ENCODE assay signal across 13 cellular contexts in genomic region chr2:229463941-229464340, GRCh38.
DNase-seq lines count a peak whose midpoint lies in the region; ATAC-seq and TF ChIP-seq lines count a peak whose summit lies in the region.
"Had no signal": no experiment of that assay in that cellular context is flagged by ENCODE, and none has a peak within 500 bp of the region (broad histone marks: within the 10 kb centered on the region; RNA-seq: fewer than 3 reads in every experiment).

No MANE protein-coding gene starts in this region.

- TF ChIP-seq POLR2A in gastroesophageal sphincter (IDR thresholded peaks at IDR 0.05) (no peak), uterus (IDR thresholded peaks at IDR 0.05) (no peak), esophagus muscularis mucosa (IDR thresholded peaks at IDR 0.05; ENCODE audit: low read depth) (no peak)

- no peaks in the 10 kb centered on the region for H3K79me2 ChIP-seq in PC-9 (ENCODE audit: low read depth)

- H3K4me2 ChIP-seq in PC-9, result no peak overlapping the region
- H3K4me2 ChIP-seq: BLaER1 treated with 17β-estradiol and CSF1 and Interleukin-3, amounts not matched to agents 10 nM and 100 nM had no signal

- H3K4me1 ChIP-seq in gastroesophageal sphincter (no peaks in the 10 kb centered on the region), uterus (no peaks in the 10 kb centered on the region), PC-9 (replicated peaks; ENCODE audit: insufficient read depth) (no peaks in the 10 kb centered on the region), esophagus muscularis mucosa (no peaks in the 10 kb centered on the region)
- H3K4me1 ChIP-seq: BLaER1 treated with 17β-estradiol and CSF1 and Interleukin-3, amounts not matched to agents 10 nM and 100 nM had no signal

- H3K27me3 ChIP-seq in gastroesophageal sphincter, result no peaks in the 10 kb centered on the region
- H3K27me3 ChIP-seq in uterus, result no peaks in the 10 kb centered on the region
- H3K27me3 ChIP-seq in PC-9 (ENCODE audit: insufficient read depth, low read depth), result no peaks in the 10 kb centered on the region
- H3K27me3 ChIP-seq in esophagus muscularis mucosa, result no peaks in the 10 kb centered on the region
- H3K27me3 ChIP-seq: BLaER1 treated with 17β-estradiol and CSF1 and Interleukin-3, amounts not matched to agents 10 nM and 100 nM had no signal

- TF ChIP-seq CTCF in AG10803 (conservative IDR thresholded peaks at IDR 0.05; ENCODE audit: low read length) (no peak), gastroesophageal sphincter (IDR thresholded peaks at IDR 0.05) (no peak), uterus (IDR thresholded peaks at IDR 0.05) (no peak), PC-9 (conservative IDR thresholded peaks at IDR 0.05) (no peak), esophagus muscularis mucosa (IDR thresholded peaks at IDR 0.05) (no peak)

- POLR2A ChIA-PET in PC-9 (lab: Charles Lee; ENCODE audit: unreplicated experiment), result no interaction called here

- H3K9me2 ChIP-seq in PC-9 (ENCODE audit: insufficient read depth), result no peaks in the 10 kb centered on the region

- H3K36me3 ChIP-seq in gastroesophageal sphincter, result no peaks in the 10 kb centered on the region
- no peaks in the 10 kb centered on the region for H3K36me3 ChIP-seq in uterus
- no peaks in the 10 kb centered on the region for H3K36me3 ChIP-seq in PC-9 (ENCODE audit: low read depth)
- no peaks in the 10 kb centered on the region for H3K36me3 ChIP-seq in esophagus muscularis mucosa
- H3K36me3 ChIP-seq: BLaER1 treated with 17β-estradiol and CSF1 and Interleukin-3, amounts not matched to agents 10 nM and 100 nM had no signal

- H3F3A ChIP-seq in PC-9 (ENCODE audit: insufficient read depth, low read depth), result no peaks in the 10 kb centered on the region

- no peaks in the 10 kb centered on the region for H4K20me1 ChIP-seq in PC-9 (ENCODE audit: insufficient read depth)
- H4K20me1 ChIP-seq: BLaER1 treated with 17β-estradiol and CSF1 and Interleukin-3, amounts not matched to agents 10 nM and 100 nM had no signal

- H3K27ac ChIP-seq in gastroesophageal sphincter, result no peak overlapping the region
- peak overlapping the region; percentile 19 to 40 for H3K27ac ChIP-seq in uterus
- no peak overlapping the region for H3K27ac ChIP-seq in PC-9
- H3K27ac ChIP-seq in esophagus muscularis mucosa (replicated peaks in 1 of 4), result no peak overlapping the region
- H3K27ac ChIP-seq: BLaER1 treated with 17β-estradiol and CSF1 and Interleukin-3, amounts not matched to agents 10 nM and 100 nM had no signal

- peak; percentile 8 for DNase-seq in AG10803 (ENCODE audit: low read depth)
- DNase-seq in fibroblast of gingiva (ENCODE audit: low read depth), result peak; percentile 78
- no peak for DNase-seq in uterus
- DNase-seq in PC-9, result no peak
- DNase-seq in Kasumi-1 (lab: John Stamatoyannopoulos, UW), result no peak
- DNase-seq in esophagus muscularis mucosa (ENCODE audit: extremely low spot score), result no peak
- DNase-seq: 8988T; CD4-positive, CD25-positive, alpha-beta regulatory T cell; DMS53; GF-D8; HCEC 1CT had no signal

- 40 to 56% methylated on average over 1 of the region's 1 CpG for WGBS in gastroesophageal sphincter (ENCODE audit: low coverage in 1 of 2), 2 donors
- WGBS in esophagus muscularis mucosa, result 67% methylated on average over 1 of the region's 1 CpG

- CTCF ChIA-PET in PC-9 (lab: Charles Lee), result no interaction called here

- H3K9me3 ChIP-seq in gastroesophageal sphincter (no peaks in the 10 kb centered on the region), uterus (no peaks in the 10 kb centered on the region), PC-9 (ENCODE audit: insufficient read depth, low read depth) (0 out of 2 replicates have a peak, but pooled peaks cover 4% of the 10 kb centered on the region), esophagus muscularis mucosa (no peaks in the 10 kb centered on the region)

- H2AFZ ChIP-seq in PC-9, result no peak overlapping the region

- H3K4me3 ChIP-seq in AG10803 (ENCODE audit: low read length), result no peak overlapping the region
- no peak overlapping the region for H3K4me3 ChIP-seq in gastroesophageal sphincter
- no peak overlapping the region for H3K4me3 ChIP-seq in uterus
- no peak overlapping the region for H3K4me3 ChIP-seq in PC-9
- no peak overlapping the region for H3K4me3 ChIP-seq in esophagus muscularis mucosa
- H3K4me3 ChIP-seq: BLaER1 treated with 17β-estradiol and CSF1 and Interleukin-3, amounts not matched to agents 10 nM and 100 nM had no signal

- TF ChIP-seq EP300 in gastroesophageal sphincter (IDR thresholded peaks at IDR 0.05) (no peak), esophagus muscularis mucosa (IDR thresholded peaks at IDR 0.05) (no peak)

- no TSS peak for BruUV-seq in PC-9 (replicated peaks; lab: Mats Ljungman, UMichigan)

- ATAC-seq in gastroesophageal sphincter, result peak; percentile 43

- intact Hi-C loops in uterus (cut with DNase I; ENCODE audit: low total_unique reads) (no loop called here), PC-9 (cut with micrococcal nuclease; ENCODE audit: unreplicated experiment) (no loop called here), esophagus muscularis mucosa (cut with DNase I) (no loop called here)

Comparison
In these comparisons a context has a peak if more than half of its experiments do, and no peak if none do; other contexts are left out.
1. DNase-seq: peak in AG10803 (single experiment) and fibroblast of gingiva (single experiment); none in uterus (0 of 2), PC-9 (0 of 2), Kasumi-1 (0 of 2) and esophagus muscularis mucosa (single experiment).
2. H3K27ac ChIP-seq: peak in uterus (2 of 2); none in gastroesophageal sphincter (0 of 4), PC-9 (single experiment) and esophagus muscularis mucosa (0 of 4).